Comparison of ENCODE assay signal across 7 cellular contexts in the genomic region with DNA sequence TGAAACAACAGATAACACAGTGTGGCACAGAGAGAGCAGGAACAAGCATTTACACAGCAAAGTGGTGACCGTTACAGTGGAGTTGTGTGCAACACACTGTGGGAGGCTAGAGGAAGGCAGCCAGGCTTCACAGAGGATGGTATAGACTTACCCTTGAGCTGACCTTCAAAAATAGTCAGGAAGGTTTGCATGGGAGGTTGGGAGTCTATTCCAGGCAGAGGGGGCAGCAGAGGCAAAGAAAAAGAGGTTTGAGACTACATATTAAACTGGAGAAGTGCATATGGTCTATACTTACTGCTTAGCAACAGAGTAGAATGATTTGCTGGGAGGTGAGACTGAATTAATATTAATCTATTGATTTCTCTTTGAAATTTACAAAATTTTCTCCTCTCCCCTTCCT. TPM values are rescaled to one million over a fixed set of nuclear protein-coding genes. Genes with fewer than 3 reads are reported as not detected.
"Had no signal": no experiment of that assay in that cellular context is flagged by ENCODE, and none has a peak within 500 bp of the region (broad histone marks: within the 10 kb centered on the region; RNA-seq: fewer than 3 reads in every experiment).

No MANE protein-coding gene starts in this region.

RNA-seq across cellular contexts. Expression of a gene that starts 22.1 kb away (rescaled TPM):
- total RNA-seq: activated B cell treated with CpG ODN at 0.5 μM for 24 hours; activated CD8-positive, alpha-beta T cell treated with anti-CD3 and anti-CD28 coated beads for 36 hours; activated T-cell treated with anti-CD3 and anti-CD28 coated beads, Interleukin-2, amount 50 U/mL, for 4 hours; cardiac muscle cell; natural killer cell treated with Interleukin-12 subunit alpha and Interleukin-12 subunit beta and Interleukin-15 and Interleukin-18, amount 100 ng/mL, for 72 hours; T-helper 17 cell had no signal
- polyA plus RNA-seq: cardiac muscle cell, immature natural killer cell had no signal
